In genomic region chr7:106779877-106780276, GRCh38 we compare ENCODE assay signal across 11 cellular contexts.
A peak's percentile ranks its signal among the peaks of the same experiment; 100 is the strongest.
DNase-seq lines count a peak whose midpoint lies in the region; ATAC-seq and TF ChIP-seq lines count a peak whose summit lies in the region.
"Had no signal": no experiment of that assay in that cellular context is flagged by ENCODE, and none has a peak within 500 bp of the region (broad histone marks: within the 10 kb centered on the region; RNA-seq: fewer than 3 reads in every experiment).

No MANE protein-coding gene starts in this region.

- POLR2A ChIA-PET in WTC11 (lab: Charles Lee), result interaction anchor here (0.5 to 1.1 kb wide), 3 partner anchors 237 to 495 kb away, joined by 3 read pairs; partner anchors contain the start of genes HBP1 and NAMPT

- no peaks in the 10 kb centered on the region for H3K9me3 ChIP-seq in effector memory CD4-positive, alpha-beta T cell (ENCODE audit: control insufficient read depth, low read length)
- H3K9me3 ChIP-seq: testis had no signal

- no peaks in the 10 kb centered on the region for H3K4me1 ChIP-seq in effector memory CD4-positive, alpha-beta T cell (ENCODE audit: control insufficient read depth, insufficient read depth, low read length, poor library complexity, severe bottlenecking)
- H3K4me1 ChIP-seq: testis had no signal

- no peaks in the 10 kb centered on the region for H3K27me3 Mint-ChIP-seq in WTC11 (ENCODE audit: low read depth)
- H3K27me3 Mint-ChIP-seq in nephron progenitor cell (ENCODE audit: low read depth, poor library complexity), result peaks cover 14% of the 10 kb centered on the region
- peaks cover 0 to 13% of the 10 kb centered on the region in 2 donors for H3K27me3 Mint-ChIP-seq in natural killer cell (ENCODE audit: low read depth in 2 of 2)
- H3K27me3 Mint-ChIP-seq: central memory CD8-positive, alpha-beta T cell had no signal

- no peak overlapping the region for H3K4me3 Mint-ChIP-seq in WTC11
- H3K4me3 Mint-ChIP-seq in nephron progenitor cell, result no peak overlapping the region
- no peak overlapping the region for H3K4me3 Mint-ChIP-seq in natural killer cell
- H3K4me3 Mint-ChIP-seq: central memory CD8-positive, alpha-beta T cell had no signal

- H3K27ac ChIP-seq in effector memory CD4-positive, alpha-beta T cell (ENCODE audit: insufficient read depth, low read length, poor library complexity, severe bottlenecking), result no peak overlapping the region
- H3K27ac ChIP-seq: testis had no signal

- peak; percentile 43 for TF ChIP-seq CTCF in GM06990 (IDR thresholded peaks at IDR 0.05; ENCODE audit: insufficient read depth, low read length, poor library complexity, severe bottlenecking)
- TF ChIP-seq CTCF in WTC11 (IDR thresholded peaks at IDR 0.05), result no peak
- TF ChIP-seq CTCF in nephron progenitor cell (IDR thresholded peaks at IDR 0.05), result no peak
- no peak for TF ChIP-seq CTCF in natural killer cell (IDR thresholded peaks at IDR 0.05)

- no peak overlapping the region for H3K27ac Mint-ChIP-seq in WTC11
- no peak overlapping the region for H3K27ac Mint-ChIP-seq in nephron progenitor cell
- no peak overlapping the region for H3K27ac Mint-ChIP-seq in natural killer cell

- ATAC-seq in WTC11 (peak; percentile 100), natural killer cell (no peak)

- H3K9me3 Mint-ChIP-seq in WTC11 (peaks cover 9% of the 10 kb centered on the region), nephron progenitor cell (peaks cover 8% of the 10 kb centered on the region), natural killer cell (no peaks in the 10 kb centered on the region)
- H3K9me3 Mint-ChIP-seq: central memory CD8-positive, alpha-beta T cell had no signal

- intact Hi-C loops in natural killer cell (cut with micrococcal nuclease), result no loop called here

- no peaks in the 10 kb centered on the region for H3K27me3 ChIP-seq in GM06990 (replicated peaks; ENCODE audit: control insufficient read depth, insufficient read depth, low read length)
- no peaks in the 10 kb centered on the region for H3K27me3 ChIP-seq in effector memory CD4-positive, alpha-beta T cell (replicated peaks; ENCODE audit: control insufficient read depth, insufficient read depth, low read length, poor library complexity, severe bottlenecking)
- H3K27me3 ChIP-seq: testis had no signal

- H3K36me3 Mint-ChIP-seq in WTC11, result no peaks in the 10 kb centered on the region
- H3K36me3 Mint-ChIP-seq in nephron progenitor cell (ENCODE audit: low read depth), result no peaks in the 10 kb centered on the region
- no peaks in the 10 kb centered on the region for H3K36me3 Mint-ChIP-seq in natural killer cell

- DNase-seq in GM06990 (ENCODE audit: extremely low read depth, insufficient read length) (no peak), HuH-7 (ENCODE audit: low spot score) (peak; percentile 72), WTC11 (ENCODE audit: low spot score) (peak; percentile 64), nephron progenitor cell (peak; percentile 13), natural killer cell (no peak), superior temporal gyrus (ENCODE audit: extremely low spot score) (no peak)
- no peak for DNase-seq in effector memory CD4-positive, alpha-beta T cell
- DNase-seq: activated CD8-positive, alpha-beta memory T cell treated with anti-CD3 and anti-CD28 coated beads for 24 hours; NCI-H345; testis had no signal

- H3K4me3 ChIP-seq in GM06990 (replicated peaks; ENCODE audit: low read depth, low read length), result no peak overlapping the region
- no peak overlapping the region for H3K4me3 ChIP-seq in effector memory CD4-positive, alpha-beta T cell (ENCODE audit: insufficient read depth, low read depth, low read length, poor library complexity, severe bottlenecking)
- H3K4me3 ChIP-seq: testis had no signal

- H3K36me3 ChIP-seq in GM06990 (ENCODE audit: control insufficient read depth, insufficient read depth, low read length), result no peaks in the 10 kb centered on the region
- no peaks in the 10 kb centered on the region for H3K36me3 ChIP-seq in effector memory CD4-positive, alpha-beta T cell (ENCODE audit: control insufficient read depth, insufficient read depth, low read length)

- H3K4me1 Mint-ChIP-seq in WTC11 (peaks cover 9% of the 10 kb centered on the region; the same call in 1 of the 2 replicates), nephron progenitor cell (no peaks in the 10 kb centered on the region), natural killer cell (no peaks in the 10 kb centered on the region)
- H3K4me1 Mint-ChIP-seq: central memory CD8-positive, alpha-beta T cell had no signal

- CTCF ChIA-PET in WTC11 (lab: Charles Lee), result interaction anchor here (1.0 to 3.1 kb wide), 13 partner anchors 12 to 603 kb away, joined by 3 to 16 read pairs (median 4); partner anchors contain the start of genes CCDC71L and HBP1

TF ChIP-seq in WTC11, 78 proteins besides CTCF, POLR2A, EP300 and RAD21:
- TF ChIP-seq MXD4 (CRISPR knock-in tag; IDR thresholded peaks at IDR 0.05; ENCODE audit: borderline replicate concordance), result no peak
- peak; percentile 40; the same call in 1 of the 2 replicates for TF ChIP-seq ZNF423 (CRISPR knock-in tag; IDR thresholded peaks at IDR 0.05)

Comparison
In these comparisons a context has a peak if more than half of its experiments do, and no peak if none do; other contexts are left out.
1. DNase-seq: peak in HuH-7 (single experiment), WTC11 (single experiment) and nephron progenitor cell (single experiment); none in GM06990 (single experiment), natural killer cell (single experiment), effector memory CD4-positive, alpha-beta T cell (0 of 3) and superior temporal gyrus (single experiment).